In the genomic region with DNA sequence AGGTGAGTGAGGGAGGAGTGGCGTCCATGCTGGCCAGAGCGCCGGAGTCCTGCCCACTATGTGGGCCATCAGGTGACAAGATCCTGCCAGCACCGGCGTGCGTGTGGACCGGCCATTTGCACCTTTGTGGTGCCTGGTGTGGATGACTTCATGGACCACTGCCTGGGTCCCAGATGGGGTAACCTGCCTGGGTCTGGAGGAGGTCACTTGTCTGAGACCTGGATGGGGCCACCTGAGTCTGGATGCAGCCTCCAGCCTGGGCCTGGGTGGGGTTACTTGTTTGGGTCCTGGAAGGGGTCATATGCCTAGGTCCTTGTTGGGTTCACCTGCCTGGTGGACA, we compare ENCODE assay signal across 24 cellular contexts.
A peak's percentile ranks its signal among the peaks of the same experiment; 100 is the strongest.
DNase-seq lines count a peak whose midpoint lies in the region; ATAC-seq and TF ChIP-seq lines count a peak whose summit lies in the region.
"Had no signal": no experiment of that assay in that cellular context is flagged by ENCODE, and none has a peak within 500 bp of the region (broad histone marks: within the 10 kb centered on the region; RNA-seq: fewer than 3 reads in every experiment).

No MANE protein-coding gene starts in this region.

- H3K4me3 ChIP-seq in coronary artery = no peak overlapping the region
- no peak overlapping the region for H3K4me3 ChIP-seq in osteoblast (ENCODE audit: insufficient read depth, low read length)
- no peak overlapping the region for H3K4me3 ChIP-seq in upper lobe of right lung
- H3K4me3 ChIP-seq: GM23248 had no signal

- H3K4me1 ChIP-seq in osteoblast (ENCODE audit: insufficient read depth, low read length) (no peaks in the 10 kb centered on the region), upper lobe of right lung (no peaks in the 10 kb centered on the region)

- H3K27me3 ChIP-seq in osteoblast (ENCODE audit: insufficient read depth, low read length) (no peaks in the 10 kb centered on the region), upper lobe of right lung (no peaks in the 10 kb centered on the region)

- H3K27ac ChIP-seq in coronary artery (no peak overlapping the region), osteoblast (ENCODE audit: low read depth, low read length) (no peak overlapping the region), upper lobe of right lung (no peak overlapping the region)
- H3K27ac ChIP-seq: 22Rv1, GM23248 had no signal

- DNase-seq in activated effector memory CD4-positive, alpha-beta T cell treated with anti-CD3 and anti-CD28 coated beads, Interleukin-2, amount 50 U/mL, for 16 hours = peak; percentile 48
- no peak for DNase-seq in activated effector memory CD4-positive, alpha-beta T cell treated with Interleukin-2 at 50 U/mL for 16 hours
- peak; percentile 73 for DNase-seq in coronary artery (ENCODE audit: low spot score)
- DNase-seq in osteoblast (ENCODE audit: insufficient read length, low spot score, missing footprints) = peak; percentile 78
- peak; percentile 52 for DNase-seq in upper lobe of right lung
- no peak for DNase-seq in HK-2 (ENCODE audit: unreplicated experiment)
- DNase-seq: CD4-positive, CD25-positive, alpha-beta regulatory T cell; COR-L47; DMS153; GF-D8; GM23248; KG1; MV-4-11; NCI-H1417 treated with DMSO at 0.1 percent for 48 hours; NCI-H187 treated with DMSO at 0.1 percent for 48 hours; NCI-H226; NCI-H524; NCI-H82; OCI-M1; SIG-M5 had no signal

- ATAC-seq in upper lobe of right lung (no peak), GM21515 (IDR thresholded peaks at IDR 0.05; ENCODE audit: unreplicated experiment) (no peak), GM21723 (IDR thresholded peaks at IDR 0.05; ENCODE audit: unreplicated experiment) (no peak)
- ATAC-seq: HCT116 had no signal

- no peak overlapping the region for H3K4me2 ChIP-seq in osteoblast (ENCODE audit: insufficient read depth, low read length)

- TF ChIP-seq CTCF in coronary artery (IDR thresholded peaks at IDR 0.05) = no peak
- no peak for TF ChIP-seq CTCF in osteoblast (IDR thresholded peaks at IDR 0.05; ENCODE audit: extremely low read depth, low read depth, low read length)
- no peak for TF ChIP-seq CTCF in upper lobe of right lung (IDR thresholded peaks at IDR 0.05)

- H3K79me2 ChIP-seq in osteoblast (ENCODE audit: insufficient read depth, low read length) = no peaks in the 10 kb centered on the region

- H3K9me3 ChIP-seq in osteoblast (ENCODE audit: low read depth, low read length) (no peaks in the 10 kb centered on the region), upper lobe of right lung (no peaks in the 10 kb centered on the region)

- H4K20me1 ChIP-seq in osteoblast (ENCODE audit: insufficient read depth, low read length) = no peaks in the 10 kb centered on the region

- intact Hi-C loops in upper lobe of right lung (cut with DNase I) = no loop called here

- no peak overlapping the region for H2AFZ ChIP-seq in osteoblast (ENCODE audit: low read length)
- H2AFZ ChIP-seq: GM23248 had no signal

- H3K36me3 ChIP-seq in osteoblast (ENCODE audit: insufficient read depth, low read length) = no peaks in the 10 kb centered on the region
- H3K36me3 ChIP-seq in upper lobe of right lung = no peaks in the 10 kb centered on the region

Comparison
In these comparisons a context has a peak if more than half of its experiments do, and no peak if none do; other contexts are left out.
1. DNase-seq: peak in activated effector memory CD4-positive, alpha-beta T cell treated with anti-CD3 and anti-CD28 coated beads, Interleukin-2, amount 50 U/mL, for 16 hours (single experiment), coronary artery (single experiment), osteoblast (single experiment) and upper lobe of right lung (single experiment); none in activated effector memory CD4-positive, alpha-beta T cell treated with Interleukin-2 at 50 U/mL for 16 hours (single experiment) and HK-2 (single experiment).